ENCODE assay signal across 12 cellular contexts in the genomic region with DNA sequence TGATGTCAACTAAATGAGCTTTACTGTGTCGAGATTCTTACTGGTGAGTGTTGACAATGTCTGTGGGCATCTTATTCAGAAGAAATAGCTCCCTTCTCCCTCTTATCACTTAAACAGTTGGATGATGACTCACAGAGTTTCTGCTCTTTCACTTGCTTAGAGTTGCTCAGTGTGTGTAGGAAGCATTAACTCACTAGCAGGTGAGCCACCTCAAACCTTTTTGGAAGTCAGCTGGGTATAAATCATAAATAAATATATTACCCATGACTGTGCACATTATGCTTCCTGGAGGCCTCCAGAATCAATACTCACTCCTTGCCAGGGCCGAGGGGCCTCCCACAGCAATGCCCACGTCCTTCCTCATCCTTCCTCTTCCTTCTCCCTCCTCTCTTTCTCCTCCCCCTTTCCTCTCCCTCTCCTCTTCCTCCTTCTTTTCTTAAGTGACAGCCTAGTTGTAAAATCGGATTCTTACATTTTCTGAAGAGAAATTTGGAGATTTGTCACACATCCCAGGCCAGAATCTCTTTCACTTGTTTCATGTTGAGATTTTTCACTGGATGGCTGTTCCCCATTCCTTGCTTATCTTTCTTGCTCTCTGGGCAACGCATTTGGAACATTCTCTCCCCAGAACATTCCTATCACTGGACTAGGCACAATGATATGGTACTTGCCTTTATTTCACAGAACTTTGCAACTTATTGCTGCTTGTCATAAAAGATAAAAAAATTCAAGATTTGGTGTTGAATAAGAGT. TPM values are rescaled to one million over a fixed set of nuclear protein-coding genes. Genes with fewer than 3 reads are reported as not detected.
DNase-seq lines count a peak whose midpoint lies in the region; ATAC-seq, FAIRE-seq and TF ChIP-seq lines count a peak whose summit lies in the region.
"Had no signal": no experiment of that assay in that cellular context is flagged by ENCODE, and none has a peak within 500 bp of the region (broad histone marks: within the 10 kb centered on the region; RNA-seq: fewer than 3 reads in every experiment).

No MANE protein-coding gene starts in this region.

- no peaks in the 10 kb centered on the region for H3K27me3 Mint-ChIP-seq in activated T-helper 2 cell treated with anti-CD3 and anti-CD28 coated beads, Interferon-gamma antibody, Interleukin-2, Interleukin-4, amounts not matched to agents 10 μg/mL and 5 μg/mL and 100 μg/mL, durations not matched to agents 14 hours and 24 hours and 36 hours (ENCODE audit: low read depth)

- FAIRE-seq in HTR-8/SVneo (lab: Jason Lieb, UNC), result peak; percentile 62

- H3K27ac Mint-ChIP-seq in activated T-helper 2 cell treated with anti-CD3 and anti-CD28 coated beads, Interferon-gamma antibody, Interleukin-2, Interleukin-4, amounts not matched to agents 10 μg/mL and 5 μg/mL and 100 μg/mL, durations not matched to agents 14 hours and 24 hours and 36 hours, result peak overlapping the region; percentile 86

- DNase-seq in Caki2 (ENCODE audit: low read depth) (peak; percentile 77), HTR-8/SVneo (ENCODE audit: insufficient read length, low spot score) (peak; percentile 24), inferior parietal cortex (ENCODE audit: extremely low spot score) (peak; percentile 25), GM20000 (ENCODE audit: low spot score) (no peak), GM19240 (ENCODE audit: insufficient read length, low spot score) (no peak), NCI-H187 (lab: John Stamatoyannopoulos, UW) (no peak)
- no peak for DNase-seq in activated T-helper 2 cell treated with anti-CD3 and anti-CD28 coated beads, Interferon-gamma antibody, Interleukin-2, Interleukin-4, amounts not matched to agents 10 μg/mL and 5 μg/mL and 100 μg/mL, durations not matched to agents 14 hours and 24 hours and 36 hours (ENCODE audit: low spot score)
- DNase-seq: DND-41; effector CD4-positive, alpha-beta T cell; midbrain; NCI-H82 had no signal

- intact Hi-C loops in activated T-helper 2 cell treated with anti-CD3 and anti-CD28 coated beads, Interferon-gamma antibody, Interleukin-2, Interleukin-4, amounts not matched to agents 10 μg/mL and 5 μg/mL and 100 μg/mL, durations not matched to agents 14 hours and 24 hours and 36 hours (cut with micrococcal nuclease), result loop anchor here (1.0 to 5.0 kb wide), 4 partner anchors 17 to 1316 kb away; no protein-coding TSS in a partner anchor

- H3K4me3 Mint-ChIP-seq in activated T-helper 2 cell treated with anti-CD3 and anti-CD28 coated beads, Interferon-gamma antibody, Interleukin-2, Interleukin-4, amounts not matched to agents 10 μg/mL and 5 μg/mL and 100 μg/mL, durations not matched to agents 14 hours and 24 hours and 36 hours (ENCODE audit: low read depth), result no peak overlapping the region

- peaks cover 14% of the 10 kb centered on the region for H3K36me3 Mint-ChIP-seq in activated T-helper 2 cell treated with anti-CD3 and anti-CD28 coated beads, Interferon-gamma antibody, Interleukin-2, Interleukin-4, amounts not matched to agents 10 μg/mL and 5 μg/mL and 100 μg/mL, durations not matched to agents 14 hours and 24 hours and 36 hours (ENCODE audit: low read depth)

- TF ChIP-seq CTCF in GM20000 (IDR thresholded peaks at IDR 0.05; ENCODE audit: extremely low read depth, missing control alignments), result no peak

- H3K4me1 Mint-ChIP-seq in activated T-helper 2 cell treated with anti-CD3 and anti-CD28 coated beads, Interferon-gamma antibody, Interleukin-2, Interleukin-4, amounts not matched to agents 10 μg/mL and 5 μg/mL and 100 μg/mL, durations not matched to agents 14 hours and 24 hours and 36 hours (ENCODE audit: low read depth), result peaks cover 34% of the 10 kb centered on the region

- in situ Hi-C loops in Caki2 (cut with HindIII; ENCODE audit: low pct_unique_long_range_greater_than_20kb, low sequenced_read_pairs), result no loop called here

- peaks cover 9% of the 10 kb centered on the region for H3K9me3 Mint-ChIP-seq in activated T-helper 2 cell treated with anti-CD3 and anti-CD28 coated beads, Interferon-gamma antibody, Interleukin-2, Interleukin-4, amounts not matched to agents 10 μg/mL and 5 μg/mL and 100 μg/mL, durations not matched to agents 14 hours and 24 hours and 36 hours

- no peak for ATAC-seq in GM18519 (IDR thresholded peaks at IDR 0.05; ENCODE audit: low FRiP score, unreplicated experiment)

RNA-seq across cellular contexts. Expression of a gene that starts 17.5 kb away (rescaled TPM):
- total RNA-seq in Caki2 (2014; rRNA removed; shearing (Covaris generic); ENCODE audit: low replicate concordance), result 0.41 TPM in 1 of 2 replicates, not detected in the other
- 8.3 and 8.9 TPM in 2 replicates for total RNA-seq in activated T-helper 2 cell treated with anti-CD3 and anti-CD28 coated beads, Interferon-gamma antibody, Interleukin-2, Interleukin-4, amounts not matched to agents 10 μg/mL and 5 μg/mL and 100 μg/mL, durations not matched to agents 14 hours and 24 hours and 36 hours

Comparison
In these comparisons a context has a peak if more than half of its experiments do, and no peak if none do; other contexts are left out.
1. DNase-seq: peak in Caki2 (single experiment), HTR-8/SVneo (single experiment) and inferior parietal cortex (single experiment); none in activated T-helper 2 cell treated with anti-CD3 and anti-CD28 coated beads, Interferon-gamma antibody, Interleukin-2, Interleukin-4, amounts not matched to agents 10 μg/mL and 5 μg/mL and 100 μg/mL, durations not matched to agents 14 hours and 24 hours and 36 hours (single experiment), GM20000 (single experiment), GM19240 (single experiment) and NCI-H187 (0 of 2).